15 cellular contexts compared by ENCODE assay signal in genomic region chr6:21150644-21151043, GRCh38.
DNase-seq lines count a peak whose midpoint lies in the region; ATAC-seq, FAIRE-seq and TF ChIP-seq lines count a peak whose summit lies in the region.
"Had no signal": no experiment of that assay in that cellular context is flagged by ENCODE, and none has a peak within 500 bp of the region (broad histone marks: within the 10 kb centered on the region; RNA-seq: fewer than 3 reads in every experiment).

No MANE protein-coding gene starts in this region.

- H3K36me3 ChIP-seq in body of pancreas (replicated peaks in 1 of 2; ENCODE audit: insufficient read depth in 1 of 2, low read depth in 2 of 2) (no peaks in the 10 kb centered on the region), neural cell (ENCODE audit: insufficient read depth, low read length) (no peaks in the 10 kb centered on the region), stomach (no peaks in the 10 kb centered on the region)
- H3K36me3 ChIP-seq: BLaER1 had no signal

- no peak for TF ChIP-seq POLR2A in body of pancreas (IDR thresholded peaks at IDR 0.05)
- TF ChIP-seq POLR2A in stomach (IDR thresholded peaks at IDR 0.05): no peak

- peak overlapping the region; percentile 36 for H3K9ac ChIP-seq in neural cell (ENCODE audit: low read length)
- H3K9ac ChIP-seq: BLaER1 had no signal

- TF ChIP-seq RAD21 in neural cell (conservative IDR thresholded peaks at IDR 0.05): no peak

- intact Hi-C loops in body of pancreas (cut with DNase I) (no loop called here), stomach (cut with DNase I; ENCODE audit: low total_unique reads) (no loop called here)

- DNase-seq in body of pancreas (no peak), glutamatergic neuron (no peak), stomach (no peak), HT-29 (ENCODE audit: low spot score) (no peak), DMS79 (lab: John Stamatoyannopoulos, UW) (no peak), urothelium cell line (ENCODE audit: low spot score) (no peak)
- DNase-seq: Caco-2; CD8-positive, alpha-beta memory T cell; GF-D8; GOT3; H9 had no signal

- ATAC-seq in body of pancreas: peak; percentile 20
- no peak for ATAC-seq in HG03280 (IDR thresholded peaks at IDR 0.05; ENCODE audit: unreplicated experiment)
- ATAC-seq: A549 had no signal

- TF ChIP-seq EP300 in neural cell (conservative IDR thresholded peaks at IDR 0.05; ENCODE audit: poor library complexity, severe bottlenecking) (peak; percentile 95), stomach (IDR thresholded peaks at IDR 0.05) (no peak)

- H3K36me3 Mint-ChIP-seq in glutamatergic neuron (ENCODE audit: unreplicated experiment): no peaks in the 10 kb centered on the region

- no peak overlapping the region for H3K4me3 ChIP-seq in body of pancreas
- peak overlapping the region; percentile 46 for H3K4me3 ChIP-seq in neural cell (ENCODE audit: low read length)
- no peak overlapping the region for H3K4me3 ChIP-seq in stomach
- H3K4me3 ChIP-seq: A549, BLaER1 had no signal

- H3K27me3 Mint-ChIP-seq in glutamatergic neuron (ENCODE audit: unreplicated experiment): no peaks in the 10 kb centered on the region
- H3K27me3 Mint-ChIP-seq: CD8-positive, alpha-beta memory T cell had no signal

- no peak overlapping the region for H2AFZ ChIP-seq in neural cell (ENCODE audit: low read depth, low read length)

- no peaks in the 10 kb centered on the region for H3K79me2 ChIP-seq in neural cell (replicated peaks; ENCODE audit: insufficient read depth, low read length)

- no peaks in the 10 kb centered on the region for H3K9me3 Mint-ChIP-seq in glutamatergic neuron (ENCODE audit: unreplicated experiment)
- H3K9me3 Mint-ChIP-seq: CD8-positive, alpha-beta memory T cell; H9 had no signal

- no peaks in the 10 kb centered on the region for H3K9me2 ChIP-seq in neural cell (ENCODE audit: insufficient read depth, low read length)

- H3K4me3 Mint-ChIP-seq in glutamatergic neuron (ENCODE audit: unreplicated experiment): no peak overlapping the region
- H3K4me3 Mint-ChIP-seq: CD8-positive, alpha-beta memory T cell; H9 had no signal

- H3K4me1 Mint-ChIP-seq in glutamatergic neuron (ENCODE audit: low read depth, unreplicated experiment): peaks cover 9% of the 10 kb centered on the region
- H3K4me1 Mint-ChIP-seq: CD8-positive, alpha-beta memory T cell had no signal

- H3K9me3 ChIP-seq in body of pancreas (no peaks in the 10 kb centered on the region), neural cell (ENCODE audit: low read length) (peaks cover 3% of the 10 kb centered on the region), stomach (no peaks in the 10 kb centered on the region)
- H3K9me3 ChIP-seq: A549, BLaER1, Caco-2 had no signal

- H3K27ac ChIP-seq in body of pancreas: peak overlapping the region; percentile 27 to 55 (median 44)
- H3K27ac ChIP-seq in neural cell (ENCODE audit: low read length): peak overlapping the region; percentile 75
- peak overlapping the region in 3 of 5 donors; percentile 27 to 38 (median 38) for H3K27ac ChIP-seq in stomach
- H3K27ac ChIP-seq: A549, BLaER1 had no signal

- H4K20me1 ChIP-seq in neural cell (ENCODE audit: insufficient read depth): no peaks in the 10 kb centered on the region
- H4K20me1 ChIP-seq: BLaER1 had no signal

- no peak for FAIRE-seq in urothelium cell line (lab: Jason Lieb, UNC)
- FAIRE-seq: A549 had no signal

- peak overlapping the region; percentile 53 for H3K4me2 ChIP-seq in neural cell (ENCODE audit: low read length)
- H3K4me2 ChIP-seq: A549, BLaER1 had no signal

- 52 to 88% methylated on average over 1 of the region's 1 CpG for WGBS in body of pancreas, 2 donors
- WGBS in stomach, 5 donors: 42 to 68% (median 57%) methylated on average over 1 of the region's 1 CpG

- no peak for TF ChIP-seq CTCF in body of pancreas (IDR thresholded peaks at IDR 0.05)
- TF ChIP-seq CTCF in glutamatergic neuron (IDR thresholded peaks at IDR 0.05; ENCODE audit: partially characterized antibody, unreplicated experiment): no peak
- TF ChIP-seq CTCF in neural cell (IDR thresholded peaks at IDR 0.05; ENCODE audit: poor library complexity, severe bottlenecking): no peak
- TF ChIP-seq CTCF in stomach (IDR thresholded peaks at IDR 0.05): no peak

- H3K27me3 ChIP-seq in body of pancreas (no peaks in the 10 kb centered on the region), neural cell (ENCODE audit: insufficient read depth, low read depth, low read length) (no peaks in the 10 kb centered on the region), stomach (no peaks in the 10 kb centered on the region)
- H3K27me3 ChIP-seq: BLaER1 had no signal

- H3K4me1 ChIP-seq in body of pancreas (peaks cover 30% of the 10 kb centered on the region), stomach (peaks cover 0 to 21% (median 0%) of the 10 kb centered on the region in 4 donors)
- H3K4me1 ChIP-seq: A549, Caco-2 had no signal

- H3F3A ChIP-seq in neural cell (ENCODE audit: insufficient read depth, low read length, poor library complexity, severe bottlenecking): peaks cover 5% of the 10 kb centered on the region

- peak overlapping the region; percentile 53 for H3K27ac Mint-ChIP-seq in glutamatergic neuron (ENCODE audit: unreplicated experiment)
- H3K27ac Mint-ChIP-seq: CD8-positive, alpha-beta memory T cell; H9 had no signal

TF ChIP-seq in neural cell, 6 proteins besides CTCF, POLR2A, EP300 and RAD21:
- TF ChIP-seq POLR2AphosphoS5 (IDR thresholded peaks at IDR 0.05) (peak; percentile 66), EZH2 (IDR thresholded peaks at IDR 0.05; ENCODE audit: borderline replicate concordance, insufficient read depth, low read length, poor library complexity, severe bottlenecking) (no peak)
